Comparison of ENCODE assay signal across 8 cellular contexts in the genomic region with DNA sequence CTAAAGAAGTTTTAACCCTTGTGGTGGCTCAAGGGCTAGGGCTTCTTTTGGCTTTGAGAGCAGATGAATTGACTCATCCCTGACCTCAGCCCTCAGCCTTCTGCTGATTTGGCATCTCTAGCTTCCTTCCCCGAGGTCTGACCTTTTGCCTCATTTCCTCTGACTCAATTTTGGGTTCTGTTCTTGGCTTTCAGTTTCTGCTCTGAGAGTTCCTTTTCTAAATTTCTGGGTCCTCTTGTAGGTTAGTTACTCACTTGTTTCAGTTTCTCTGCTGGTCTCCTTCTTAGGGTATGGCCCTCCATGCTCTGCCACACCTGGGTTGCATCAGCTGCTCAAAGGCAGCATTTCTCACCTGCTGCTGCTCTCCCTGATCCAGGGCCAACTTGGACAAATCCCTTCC. TPM values are rescaled to one million over a fixed set of nuclear protein-coding genes. Genes with fewer than 3 reads are reported as not detected.
DNase-seq lines count a peak whose midpoint lies in the region; ATAC-seq and TF ChIP-seq lines count a peak whose summit lies in the region.

No MANE protein-coding gene starts in this region.

- H4K8ac ChIP-seq in mesendoderm (ENCODE audit: low read depth, low read length) = no peak overlapping the region

- no peak overlapping the region for H3K56ac ChIP-seq in mesendoderm (ENCODE audit: low read length)

- DNase-seq in CD8-positive, alpha-beta T cell = peak in 1 of 7 experiments; percentile 14
- DNase-seq in RPMI7951 (ENCODE audit: low read depth) (peak; percentile 94), body of pancreas (peak in 1 of 4 donors; percentile 57), mesendoderm (peak; percentile 59), chondrocyte (ENCODE audit: low spot score) (no peak), osteocyte (ENCODE audit: extremely low spot score, unreplicated experiment) (no peak)

- H3K79me1 ChIP-seq in mesendoderm (ENCODE audit: low read length) = no peaks in the 10 kb centered on the region

- no peaks in the 10 kb centered on the region for H3K4me1 ChIP-seq in CD8-positive, alpha-beta T cell (ENCODE audit: insufficient read depth, low read length)
- H3K4me1 ChIP-seq in body of pancreas (no peaks in the 10 kb centered on the region), mesendoderm (ENCODE audit: control insufficient read depth, low read depth, low read length) (no peaks in the 10 kb centered on the region)

- CTCF ChIA-PET in CD8-positive, alpha-beta T cell (lab: Charles Lee) = no interaction called here

- H2BK5ac ChIP-seq in mesendoderm (ENCODE audit: low read length) = no peak overlapping the region

- TF ChIP-seq CTCF in CD8-positive, alpha-beta T cell (IDR thresholded peaks at IDR 0.05) = no peak
- no peak for TF ChIP-seq CTCF in body of pancreas (IDR thresholded peaks at IDR 0.05)
- no peak for TF ChIP-seq CTCF in chondrocyte (IDR thresholded peaks at IDR 0.05)
- TF ChIP-seq CTCF in osteocyte (IDR thresholded peaks at IDR 0.05) = no peak

- H3K4me1 Mint-ChIP-seq in CD8-positive, alpha-beta T cell (ENCODE audit: low read depth) = peaks cover 4% of the 10 kb centered on the region
- peaks cover 4% of the 10 kb centered on the region for H3K4me1 Mint-ChIP-seq in chondrocyte (ENCODE audit: low read depth)
- peaks cover 4% of the 10 kb centered on the region for H3K4me1 Mint-ChIP-seq in osteocyte (ENCODE audit: unreplicated experiment)

- H3K23ac ChIP-seq in mesendoderm (ENCODE audit: low read length) = no peak overlapping the region

- no peaks in the 10 kb centered on the region for H3K27me3 ChIP-seq in CD8-positive, alpha-beta T cell (ENCODE audit: insufficient read depth, low read length)
- H3K27me3 ChIP-seq in body of pancreas (no peaks in the 10 kb centered on the region), mesendoderm (ENCODE audit: insufficient read depth, low read length, poor library complexity) (no peaks in the 10 kb centered on the region)

- no peak overlapping the region for H3K9ac ChIP-seq in mesendoderm (ENCODE audit: low read length)

- H3K9me3 Mint-ChIP-seq in CD8-positive, alpha-beta T cell = no peaks in the 10 kb centered on the region
- H3K9me3 Mint-ChIP-seq in chondrocyte (ENCODE audit: low read depth) = no peaks in the 10 kb centered on the region
- H3K9me3 Mint-ChIP-seq in osteocyte (ENCODE audit: unreplicated experiment) = no peaks in the 10 kb centered on the region

- H3K36me3 Mint-ChIP-seq in CD8-positive, alpha-beta T cell = no peaks in the 10 kb centered on the region
- no peaks in the 10 kb centered on the region for H3K36me3 Mint-ChIP-seq in chondrocyte (ENCODE audit: low read depth)
- no peaks in the 10 kb centered on the region for H3K36me3 Mint-ChIP-seq in osteocyte (ENCODE audit: unreplicated experiment)

- H3K27ac ChIP-seq in CD8-positive, alpha-beta T cell (ENCODE audit: low read depth, low read length) = no peak overlapping the region
- no peak overlapping the region for H3K27ac ChIP-seq in body of pancreas
- no peak overlapping the region for H3K27ac ChIP-seq in mesendoderm (ENCODE audit: low read depth, low read length)

- no peak overlapping the region for H3K18ac ChIP-seq in mesendoderm (ENCODE audit: low read length)

- ATAC-seq in CD8-positive, alpha-beta T cell = peak; percentile 14
- ATAC-seq in GM19351 (IDR thresholded peaks at IDR 0.05; ENCODE audit: unreplicated experiment) (peak; percentile 99), HG03175 (IDR thresholded peaks at IDR 0.05; ENCODE audit: unreplicated experiment) (peak; percentile 99), body of pancreas (peak; percentile 47)

- no peak overlapping the region for H3K4ac ChIP-seq in mesendoderm (ENCODE audit: low read depth, low read length)

- H3K4me2 ChIP-seq in mesendoderm (ENCODE audit: low read length) = no peak overlapping the region

- H3K27ac Mint-ChIP-seq in CD8-positive, alpha-beta T cell = no peak overlapping the region
- H3K27ac Mint-ChIP-seq in chondrocyte (ENCODE audit: unreplicated experiment) (no peak overlapping the region), osteocyte (ENCODE audit: unreplicated experiment) (no peak overlapping the region)

- no peaks in the 10 kb centered on the region for H3K9me3 ChIP-seq in CD8-positive, alpha-beta T cell (ENCODE audit: low read length)
- peaks cover 0 to 3% (median 0%) of the 10 kb centered on the region in 3 donors for H3K9me3 ChIP-seq in body of pancreas

- H2BK120ac ChIP-seq in mesendoderm (ENCODE audit: low read depth, low read length) = no peak overlapping the region

- no peak overlapping the region for H3K4me3 Mint-ChIP-seq in CD8-positive, alpha-beta T cell
- H3K4me3 Mint-ChIP-seq in chondrocyte (ENCODE audit: unreplicated experiment) (no peak overlapping the region), osteocyte (ENCODE audit: unreplicated experiment) (no peak overlapping the region)

- TF ChIP-seq POLR2A in body of pancreas (IDR thresholded peaks at IDR 0.05) = no peak

- H3K79me2 ChIP-seq in mesendoderm (ENCODE audit: control insufficient read depth, insufficient read depth, low read length) = no peaks in the 10 kb centered on the region

- 50 to 62% methylated on average over 1 of the region's 1 CpG for WGBS in body of pancreas, 2 donors
- WGBS in mesendoderm (ENCODE audit: extremely low coverage, insufficient coverage, low lambda C conversion rate) = no CpG with 5 or more reads among the region's 1 CpG

- H2AK5ac ChIP-seq in mesendoderm (ENCODE audit: low read length) = no peak overlapping the region

- H3K4me3 ChIP-seq in CD8-positive, alpha-beta T cell (ENCODE audit: low read depth, low read length) = no peak overlapping the region
- no peak overlapping the region for H3K4me3 ChIP-seq in body of pancreas
- H3K4me3 ChIP-seq in mesendoderm (ENCODE audit: low read length) = no peak overlapping the region

- POLR2A ChIA-PET in CD8-positive, alpha-beta T cell (lab: Charles Lee) = no interaction called here

- H2BK15ac ChIP-seq in mesendoderm (replicated peaks; ENCODE audit: low read depth) = no peak overlapping the region

- intact Hi-C loops in CD8-positive, alpha-beta T cell (cut with DNase I, micrococcal nuclease) = no loop called here
- intact Hi-C loops in body of pancreas (cut with DNase I) = no loop called here

- H4K5ac ChIP-seq in mesendoderm (ENCODE audit: low read length) = no peak overlapping the region

- H3K36me3 ChIP-seq in CD8-positive, alpha-beta T cell (ENCODE audit: insufficient read depth, low read length) = no peaks in the 10 kb centered on the region
- H3K36me3 ChIP-seq in body of pancreas (replicated peaks in 1 of 2; ENCODE audit: insufficient read depth in 1 of 2, low read depth in 2 of 2) (no peaks in the 10 kb centered on the region), mesendoderm (ENCODE audit: control insufficient read depth, insufficient read depth, low read length) (no peaks in the 10 kb centered on the region)

- H3K27me3 Mint-ChIP-seq in CD8-positive, alpha-beta T cell (ENCODE audit: low read depth) = peaks cover 13% of the 10 kb centered on the region
- H3K27me3 Mint-ChIP-seq in chondrocyte (ENCODE audit: low read depth) (peaks cover 10% of the 10 kb centered on the region), osteocyte (ENCODE audit: unreplicated experiment) (peaks cover 19% of the 10 kb centered on the region)

RNA-seq across cellular contexts. Expression of a gene that starts 19.4 kb away (rescaled TPM):
- total RNA-seq in CD8-positive, alpha-beta T cell = 100 to 1,000 TPM; 210 to 224 TPM
- total RNA-seq in RPMI7951 (2014; rRNA removed; shearing (Covaris generic)) = 5.4 and 9.0 TPM in 2 replicates
- 10 to 100 TPM in 1 of 2 donors, 1 to 10 TPM in 1; 1.6 to 12.2 TPM for total RNA-seq in body of pancreas
- polyA plus RNA-seq in mesendoderm (2013, experiment 1 of 2) = 9.0 TPM
- 9.3 TPM for polyA plus RNA-seq in mesendoderm (2013, experiment 2 of 2)
- total RNA-seq in chondrocyte = 0.36 to 12.6 TPM (median 0.57 TPM) in 3 replicates
- 50.5 and 53.1 TPM in 2 replicates for total RNA-seq in osteocyte

Comparison
In these comparisons a context has a peak if more than half of its experiments do, and no peak if none do; other contexts are left out.
1. ATAC-seq: peak in every context shown above with its lines; median percentile 99 in GM19351; 99 in HG03175; 47 in body of pancreas; 14 in CD8-positive, alpha-beta T cell.
2. DNase-seq: peak in RPMI7951 (single experiment) and mesendoderm (single experiment); none in chondrocyte (single experiment) and osteocyte (single experiment).